ENCODE assay signal across 19 cellular contexts in genomic region chr12:62562892-62563291, GRCh38.
A peak's percentile ranks its signal among the peaks of the same experiment; 100 is the strongest.
DNase-seq lines count a peak whose midpoint lies in the region; ATAC-seq and TF ChIP-seq lines count a peak whose summit lies in the region.
"Had no signal": no experiment of that assay in that cellular context is flagged by ENCODE, and none has a peak within 500 bp of the region (broad histone marks: within the 10 kb centered on the region; RNA-seq: fewer than 3 reads in every experiment).

No MANE protein-coding gene starts in this region.

- H3K27me3 ChIP-seq in adipocyte (replicated peaks; ENCODE audit: control insufficient read depth, insufficient read depth, low read length) (no peaks in the 10 kb centered on the region), neuronal stem cell (ENCODE audit: control insufficient read depth in 3 of 3, insufficient read depth in 3 of 3, low read depth in 1 of 3, low read length in 3 of 3) (no peaks in the 10 kb centered on the region)
- H3K27me3 ChIP-seq: cardiac muscle cell, spleen had no signal

- no peak overlapping the region for H2BK5ac ChIP-seq in neuronal stem cell (ENCODE audit: low read length)

- H2BK12ac ChIP-seq in neuronal stem cell (ENCODE audit: low read length), result no peak overlapping the region

- peak overlapping the region; percentile 2 for H2AFZ ChIP-seq in neuronal stem cell (ENCODE audit: low read length)

- no peak for ATAC-seq in HG03108 (IDR thresholded peaks at IDR 0.05; ENCODE audit: unreplicated experiment)
- ATAC-seq: K562, left lobe of liver, mucosa of descending colon had no signal

- H4K91ac ChIP-seq in neuronal stem cell (ENCODE audit: low read depth, low read length, poor library complexity), result no peak overlapping the region

- H3K23ac ChIP-seq in neuronal stem cell (ENCODE audit: low read depth, low read length, poor library complexity), result no peak overlapping the region

- H4K8ac ChIP-seq in neuronal stem cell (ENCODE audit: low read depth, low read length), result no peak overlapping the region

- no peaks in the 10 kb centered on the region for H3K79me1 ChIP-seq in neuronal stem cell (ENCODE audit: low read depth, low read length)

- DNase-seq in GM04504 (ENCODE audit: low read depth), result peak; percentile 19
- peak; percentile 61 for DNase-seq in adipocyte (ENCODE audit: low read depth)
- peak; percentile 77 for DNase-seq in fibroblast of mammary gland (ENCODE audit: low read depth)
- DNase-seq in neuronal stem cell (ENCODE audit: low spot score), result no peak
- no peak for DNase-seq in posterior vena cava (ENCODE audit: low spot score)
- no peak for DNase-seq in COR-L47 (lab: John Stamatoyannopoulos, UW)
- no peak for DNase-seq in NCI-H2227 treated with DMSO at 0.1 percent for 48 hours (lab: John Stamatoyannopoulos, UW)
- DNase-seq: activated CD4-positive, alpha-beta T cell treated with anti-CD3 and anti-CD28 coated beads, Interleukin-2, amount 10 ng/mL, durations not matched to agents 7 days and 5 days; dermis blood vessel endothelial cell; mucosa of descending colon; MV-4-11; NCI-H187; SHP77; spleen; stimulated activated CD4-positive, alpha-beta T cell treated with anti-CD3 and anti-CD28 coated beads, Interleukin-4, amount 100 ng/mL, for 24 hours had no signal

- H3K4me2 ChIP-seq in neuronal stem cell (ENCODE audit: insufficient read depth, low read length, poor library complexity, severe bottlenecking), result no peak overlapping the region

- no peak for TF ChIP-seq CTCF in fibroblast of mammary gland (conservative IDR thresholded peaks at IDR 0.05; ENCODE audit: control insufficient read depth, insufficient read depth, low read depth, low read length)

- H2BK15ac ChIP-seq in neuronal stem cell (ENCODE audit: low read length), result no peak overlapping the region

- no peak overlapping the region for H3K18ac ChIP-seq in neuronal stem cell (ENCODE audit: low read length)

- H3K4me1 ChIP-seq in adipocyte (ENCODE audit: control insufficient read depth, insufficient read depth, low read length), result peaks cover 3% of the 10 kb centered on the region
- H3K4me1 ChIP-seq in neuronal stem cell (ENCODE audit: control insufficient read depth in 2 of 2, insufficient read depth in 1 of 2, low read depth in 1 of 2, low read length in 2 of 2), result peaks cover 0 to 5% of the 10 kb centered on the region in 2 donors
- H3K4me1 ChIP-seq: spleen had no signal

- H3K36me3 ChIP-seq in adipocyte (ENCODE audit: control insufficient read depth, insufficient read depth, low read length, severe bottlenecking) (peaks cover 60% of the 10 kb centered on the region), neuronal stem cell (replicated peaks in 1 of 2; ENCODE audit: control insufficient read depth in 2 of 2, insufficient read depth in 2 of 2, low read length in 2 of 2) (peaks cover 5 to 70% of the 10 kb centered on the region in 2 donors)

- WGBS in neuronal stem cell (ENCODE audit: extremely low coverage in 2 of 2, insufficient read length in 2 of 2, insufficient replicate concordance in 1 of 2), 2 donors, result no CpG with 5 or more reads among the region's 2 CpGs

- no peaks in the 10 kb centered on the region for H3K9me3 ChIP-seq in adipocyte (ENCODE audit: control insufficient read depth, low read length)
- no peaks in the 10 kb centered on the region for H3K9me3 ChIP-seq in neuronal stem cell (replicated peaks in 1 of 2; ENCODE audit: control insufficient read depth in 2 of 2, insufficient read depth in 1 of 2, low read depth in 1 of 2, low read length in 2 of 2)
- H3K9me3 ChIP-seq: mucosa of descending colon, spleen had no signal

- H3K4me3 ChIP-seq in adipocyte (ENCODE audit: low read length) (no peak overlapping the region), fibroblast of mammary gland (ENCODE audit: control insufficient read depth, low read depth, low read length) (no peak overlapping the region), neuronal stem cell (ENCODE audit: low read length in 2 of 2) (no peak overlapping the region)
- H3K4me3 ChIP-seq: cardiac muscle cell, K562, mucosa of descending colon, spleen had no signal

- H3K27ac ChIP-seq in neuronal stem cell (replicated peaks; ENCODE audit: low read length), result no peak overlapping the region
- H3K27ac ChIP-seq: cardiac muscle cell, spleen had no signal

- no peak overlapping the region for H2BK120ac ChIP-seq in neuronal stem cell (ENCODE audit: low read depth, low read length)

- H3K9ac ChIP-seq in adipocyte (ENCODE audit: low read length) (no peak overlapping the region), neuronal stem cell (ENCODE audit: low read depth, low read length, poor library complexity) (no peak overlapping the region)

- no peak overlapping the region for H3K14ac ChIP-seq in neuronal stem cell (ENCODE audit: low read length)

- no peak overlapping the region for H3K4ac ChIP-seq in neuronal stem cell (ENCODE audit: low read length)

- H2AK5ac ChIP-seq in neuronal stem cell (ENCODE audit: low read depth, low read length), result no peak overlapping the region

- intact Hi-C loops in posterior vena cava (cut with DNase I), result no loop called here

Comparison
In these comparisons a context has a peak if more than half of its experiments do, and no peak if none do; other contexts are left out.
1. DNase-seq: peak in GM04504 (single experiment), adipocyte (single experiment) and fibroblast of mammary gland (single experiment); none in neuronal stem cell (single experiment), posterior vena cava (single experiment), COR-L47 (single experiment) and NCI-H2227 treated with DMSO at 0.1 percent for 48 hours (single experiment).